In genomic region chr14:66315098-66315497, GRCh38 we compare ENCODE assay signal across 37 cellular contexts.
"Had no signal": no experiment of that assay in that cellular context is flagged by ENCODE, and none has a peak within 500 bp of the region (broad histone marks: within the 10 kb centered on the region; RNA-seq: fewer than 3 reads in every experiment).

No MANE protein-coding gene starts in this region.

- H3K27ac Mint-ChIP-seq: activated CD4-positive, alpha-beta memory T cell treated with anti-CD3 and anti-CD28 coated beads, Interleukin-2, amount 10 ng/mL, durations not matched to agents 7 days and 5 days; activated CD4-positive, alpha-beta T cell treated with anti-CD3 and anti-CD28 coated beads for 36 hours; activated CD4-positive, alpha-beta T cell treated with anti-CD3 and anti-CD28 coated beads, Interleukin-2, amount 10 ng/mL, durations not matched to agents 7 days and 5 days; activated CD8-positive, alpha-beta memory T cell treated with anti-CD3 and anti-CD28 coated beads, Interleukin-2, amount 10 ng/mL, durations not matched to agents 7 days and 5 days; activated CD8-positive, alpha-beta T cell treated with anti-CD3 and anti-CD28 coated beads, Interleukin-2, amount 10 ng/mL, durations not matched to agents 7 days and 5 days; activated naive CD4-positive, alpha-beta T cell treated with anti-CD3 and anti-CD28 coated beads for 36 hours; activated naive CD4-positive, alpha-beta T cell treated with anti-CD3 and anti-CD28 coated beads, Interleukin-2, amount 50 U/mL, for 72 hours; activated naive CD8-positive, alpha-beta T cell treated with anti-CD3 and anti-CD28 coated beads for 36 hours; activated T-cell treated with anti-CD3 and anti-CD28 coated beads, Interleukin-2, amount 50 U/mL, for 24 hours; activated T-cell treated with anti-CD3 and anti-CD28 coated beads, Interleukin-2, amount 50 U/mL, for 72 hours; activated T-helper 1 cell treated with anti-CD3 and anti-CD28 coated beads, Interleukin-12 subunit alpha, Interleukin-12 subunit beta, Interleukin-2, Interleukin-4 antibody, amounts not matched to agents 30 ng/mL and 10 ng/mL and 1 ng/mL, durations not matched to agents 14 hours and 24 hours and 36 hours; activated T-helper 17 cell treated with anti-CD3 and anti-CD28 coated beads, Interleukin-2, amount 50 U/mL, for 72 hours; T-helper 1 cell treated with Interleukin-12 subunit alpha and Interleukin-12 subunit beta and Interleukin-4 antibody, amounts not matched to agents 30 μg/mL and 1 μg/mL, for 36 hours; T-helper 2 cell treated with Interferon-gamma antibody and Interleukin-4, amounts not matched to agents 5 μg/mL and 100 μg/mL, for 36 hours had no signal

- H3K27ac ChIP-seq: adrenal gland, body of pancreas, brain microvascular endothelial cell, breast epithelium, VCaP had no signal

- H3K4me3 ChIP-seq: adrenal gland, body of pancreas, breast epithelium had no signal

- FAIRE-seq: astrocyte had no signal

- H3K27me3 Mint-ChIP-seq: activated CD4-positive, alpha-beta memory T cell treated with anti-CD3 and anti-CD28 coated beads, Interleukin-2, amount 10 ng/mL, durations not matched to agents 7 days and 5 days; activated CD4-positive, alpha-beta T cell treated with anti-CD3 and anti-CD28 coated beads for 36 hours; activated CD4-positive, alpha-beta T cell treated with anti-CD3 and anti-CD28 coated beads, Interleukin-2, amount 10 ng/mL, durations not matched to agents 7 days and 5 days; activated CD8-positive, alpha-beta memory T cell treated with anti-CD3 and anti-CD28 coated beads, Interleukin-2, amount 10 ng/mL, durations not matched to agents 7 days and 5 days; activated naive CD8-positive, alpha-beta T cell treated with anti-CD3 and anti-CD28 coated beads for 36 hours; activated T-cell treated with anti-CD3 and anti-CD28 coated beads, Interleukin-2, amount 50 U/mL, for 24 hours had no signal

- H3K4me1 Mint-ChIP-seq: activated CD4-positive, alpha-beta memory T cell treated with anti-CD3 and anti-CD28 coated beads, Interleukin-2, amount 10 ng/mL, durations not matched to agents 7 days and 5 days; activated CD4-positive, alpha-beta T cell treated with anti-CD3 and anti-CD28 coated beads for 36 hours; activated CD4-positive, alpha-beta T cell treated with anti-CD3 and anti-CD28 coated beads, Interleukin-2, amount 10 ng/mL, durations not matched to agents 7 days and 5 days; activated CD8-positive, alpha-beta memory T cell treated with anti-CD3 and anti-CD28 coated beads, Interleukin-2, amount 10 ng/mL, durations not matched to agents 7 days and 5 days; activated naive CD8-positive, alpha-beta T cell treated with anti-CD3 and anti-CD28 coated beads for 36 hours; activated T-helper 17 cell treated with anti-CD3 and anti-CD28 coated beads, Interleukin-2, amount 50 U/mL, for 72 hours had no signal

- H3K4me3 Mint-ChIP-seq: activated CD4-positive, alpha-beta memory T cell treated with anti-CD3 and anti-CD28 coated beads, Interleukin-2, amount 10 ng/mL, durations not matched to agents 7 days and 5 days; activated CD4-positive, alpha-beta T cell treated with anti-CD3 and anti-CD28 coated beads for 36 hours; activated CD4-positive, alpha-beta T cell treated with anti-CD3 and anti-CD28 coated beads, Interleukin-2, amount 10 ng/mL, durations not matched to agents 7 days and 5 days; activated CD8-positive, alpha-beta memory T cell treated with anti-CD3 and anti-CD28 coated beads, Interleukin-2, amount 10 ng/mL, durations not matched to agents 7 days and 5 days; activated CD8-positive, alpha-beta T cell treated with anti-CD3 and anti-CD28 coated beads, Interleukin-2, amount 10 ng/mL, durations not matched to agents 7 days and 5 days; activated naive CD4-positive, alpha-beta T cell treated with anti-CD3 and anti-CD28 coated beads for 36 hours; activated naive CD8-positive, alpha-beta T cell treated with anti-CD3 and anti-CD28 coated beads for 36 hours; activated T-cell treated with anti-CD3 and anti-CD28 coated beads, Interleukin-2, amount 50 U/mL, for 24 hours; activated T-cell treated with anti-CD3 and anti-CD28 coated beads, Interleukin-2, amount 50 U/mL, for 72 hours; activated T-helper 1 cell treated with anti-CD3 and anti-CD28 coated beads, Interleukin-12 subunit alpha, Interleukin-12 subunit beta, Interleukin-2, Interleukin-4 antibody, amounts not matched to agents 30 ng/mL and 10 ng/mL and 1 ng/mL, durations not matched to agents 14 hours and 24 hours and 36 hours; activated T-helper 17 cell treated with anti-CD3 and anti-CD28 coated beads, Interleukin-2, amount 50 U/mL, for 72 hours; T-helper 1 cell treated with Interleukin-12 subunit alpha and Interleukin-12 subunit beta and Interleukin-4 antibody, amounts not matched to agents 30 μg/mL and 1 μg/mL, for 36 hours; T-helper 2 cell treated with Interferon-gamma antibody and Interleukin-4, amounts not matched to agents 5 μg/mL and 100 μg/mL, for 36 hours had no signal

- H3K9me3 ChIP-seq: body of pancreas had no signal

- ATAC-seq: activated CD4-positive, alpha-beta T cell treated with anti-CD3 and anti-CD28 coated beads for 36 hours; activated CD4-positive, CD25-positive, alpha-beta regulatory T cell treated with anti-CD3 and anti-CD28 coated beads, Interleukin-2, amount 50 U/mL, for 24 hours; activated CD8-positive, alpha-beta memory T cell treated with anti-CD3 and anti-CD28 coated beads, Interleukin-2, amount 10 ng/mL, durations not matched to agents 7 days and 5 days; activated CD8-positive, alpha-beta T cell treated with anti-CD3 and anti-CD28 coated beads, Interleukin-2, amount 10 ng/mL, durations not matched to agents 7 days and 5 days; activated naive CD4-positive, alpha-beta T cell treated with anti-CD3 and anti-CD28 coated beads, Interleukin-2, amount 50 U/mL, for 72 hours; activated T-cell treated with anti-CD3 and anti-CD28 coated beads, Interleukin-2, amount 50 U/mL, for 72 hours; activated T-helper 17 cell treated with anti-CD3 and anti-CD28 coated beads, Interleukin-2, amount 50 U/mL, for 72 hours; body of pancreas had no signal

- H3K4me1 ChIP-seq: adrenal gland, body of pancreas, breast epithelium had no signal

- H3K36me3 Mint-ChIP-seq: activated CD8-positive, alpha-beta memory T cell treated with anti-CD3 and anti-CD28 coated beads, Interleukin-2, amount 10 ng/mL, durations not matched to agents 7 days and 5 days had no signal

- H3K27me3 ChIP-seq: adrenal gland, body of pancreas, brain microvascular endothelial cell, breast epithelium had no signal

- DNase-seq: activated CD4-positive, alpha-beta memory T cell treated with anti-CD3 and anti-CD28 coated beads, Interleukin-2, amount 10 ng/mL, durations not matched to agents 7 days and 5 days; activated CD4-positive, alpha-beta T cell treated with anti-CD3 and anti-CD28 coated beads for 1 hour; activated CD4-positive, alpha-beta T cell treated with anti-CD3 and anti-CD28 coated beads for 36 hours; activated CD4-positive, alpha-beta T cell treated with anti-CD3 and anti-CD28 coated beads for 48 hours; activated CD4-positive, alpha-beta T cell treated with anti-CD3 and anti-CD28 coated beads, Interleukin-2, amount 10 ng/mL, durations not matched to agents 7 days and 5 days; activated CD4-positive, alpha-beta T cell treated with anti-CD3 and anti-CD28 coated beads, Interleukin-2, amount 50 U/mL, for 48 hours; activated CD4-positive, CD25-positive, alpha-beta regulatory T cell; activated CD8-positive, alpha-beta memory T cell treated with anti-CD3 and anti-CD28 coated beads for 24 hours; activated CD8-positive, alpha-beta memory T cell treated with anti-CD3 and anti-CD28 coated beads, Interleukin-2, amount 10 ng/mL, durations not matched to agents 7 days and 5 days; activated CD8-positive, alpha-beta memory T cell treated with anti-CD3 and anti-CD28 coated beads, Interleukin-2, amount 50 U/mL, for 48 hours; activated CD8-positive, alpha-beta T cell treated with anti-CD3 and anti-CD28 coated beads, Interleukin-2, amount 10 ng/mL, durations not matched to agents 7 days and 5 days; activated effector memory CD4-positive, alpha-beta T cell treated with anti-CD3 and anti-CD28 coated beads, Interleukin-2, amount 50 U/mL, for 16 hours; activated gamma-delta T cell treated with Interleukin-2 at 50 U/mL for 16 hours; activated naive CD4-positive, alpha-beta T cell; activated naive CD4-positive, alpha-beta T cell treated with anti-CD3 and anti-CD28 coated beads for 36 hours; activated naive CD4-positive, alpha-beta T cell treated with anti-CD3 and anti-CD28 coated beads, Interleukin-2, amount 50 U/mL, for 16 hours; activated naive CD8-positive, alpha-beta T cell treated with anti-CD3 and anti-CD28 coated beads for 36 hours; activated T-cell treated with anti-CD3 and anti-CD28 coated beads, Interleukin-2, amount 50 U/mL, for 24 hours; activated T-cell treated with anti-CD3 and anti-CD28 coated beads, Interleukin-2, amount 50 U/mL, for 72 hours; adrenal gland; amniotic stem cell; aorta; body of pancreas; brain microvascular endothelial cell; central memory CD4-positive, alpha-beta T cell; T-helper 1 cell; T-helper 2 cell; T-helper 9 cell had no signal

- H3K36me3 ChIP-seq: adrenal gland, brain microvascular endothelial cell, breast epithelium had no signal
